In the genomic region with DNA sequence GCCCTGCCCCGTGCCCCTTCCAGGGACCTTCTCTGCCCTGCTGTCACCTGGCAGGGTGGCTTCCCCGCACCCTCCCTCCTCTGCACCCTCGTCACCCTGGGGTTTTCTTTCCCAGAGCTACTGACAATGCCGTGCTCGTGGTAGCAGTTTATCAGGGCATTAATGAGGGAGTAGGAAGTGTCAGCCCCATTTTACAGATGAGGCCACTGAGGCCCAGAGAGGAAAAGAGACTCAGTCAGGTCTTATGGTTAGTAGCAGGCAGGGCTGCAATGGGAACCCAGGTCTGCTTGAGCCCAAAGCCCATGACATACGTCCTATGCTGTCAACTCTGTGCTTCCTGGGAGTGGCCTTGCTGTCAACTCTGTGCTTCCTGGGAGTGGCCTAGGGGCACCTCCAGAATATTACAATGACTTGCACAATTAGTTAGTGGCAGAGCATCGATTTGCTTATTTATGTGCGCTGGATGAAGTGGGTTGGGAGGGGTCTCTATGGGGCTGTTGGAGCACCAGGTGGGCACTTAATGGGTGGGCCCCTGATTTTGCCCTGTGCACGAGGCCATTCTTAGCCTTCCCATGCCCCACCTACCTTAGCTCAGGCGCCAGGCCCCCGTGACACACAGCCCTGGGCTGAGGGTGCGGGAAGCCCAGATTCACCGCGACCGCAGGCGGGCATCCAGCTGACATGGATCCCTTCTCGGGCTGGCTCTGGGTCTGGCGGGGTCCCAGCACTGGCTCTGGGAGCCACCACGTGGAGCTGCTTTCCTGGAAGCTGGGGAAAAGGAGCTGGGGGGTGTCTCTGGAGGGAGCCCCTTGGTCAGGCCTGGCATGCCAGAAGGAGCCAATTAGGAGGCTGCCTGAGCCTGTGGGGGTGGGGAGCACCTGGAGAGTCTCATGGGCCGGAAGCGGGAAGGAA, we compare ENCODE assay signal across 16 cellular contexts.
"Had no signal": no experiment of that assay in that cellular context is flagged by ENCODE, and none has a peak within 500 bp of the region (broad histone marks: within the 10 kb centered on the region; RNA-seq: fewer than 3 reads in every experiment).

No MANE protein-coding gene starts in this region.

- H3K9me3 ChIP-seq: breast epithelium, heart right ventricle, tibial artery had no signal

- H3K36me3 Mint-ChIP-seq: stimulated activated effector memory CD8-positive, alpha-beta T cell treated with anti-CD3 and anti-CD28 coated beads, Interleukin-12 subunit alpha, Interleukin-12 subunit beta, amount 100 ng/mL, for 72 hours; T-cell had no signal

- H3K27ac ChIP-seq: breast epithelium, heart right ventricle, tibial artery had no signal

- ATAC-seq: effector memory CD8-positive, alpha-beta T cell; heart right ventricle; stimulated activated effector memory CD8-positive, alpha-beta T cell treated with anti-CD3 and anti-CD28 coated beads, Interleukin-12 subunit alpha, Interleukin-12 subunit beta, amount 100 ng/mL, for 72 hours; T-cell; WTC11 had no signal

- H3K4me1 ChIP-seq: breast epithelium had no signal

- DNase-seq: activated CD4-positive, alpha-beta T cell treated with anti-CD3 and anti-CD28 coated beads, Interleukin-2, amount 50 U/mL, for 1 hour; activated CD8-positive, alpha-beta memory T cell treated with anti-CD3 and anti-CD28 coated beads for 24 hours; activated naive CD4-positive, alpha-beta T cell; activated T-cell treated with anti-CD3 and anti-CD28 coated beads for 4 hours; aorta; effector memory CD8-positive, alpha-beta T cell; heart right ventricle; midbrain; T-cell; T1000; tibial artery had no signal

- H3K4me1 Mint-ChIP-seq: stimulated activated effector memory CD8-positive, alpha-beta T cell treated with anti-CD3 and anti-CD28 coated beads, Interleukin-12 subunit alpha, Interleukin-12 subunit beta, amount 100 ng/mL, for 72 hours; T-cell; WTC11 had no signal

- H3K9me3 Mint-ChIP-seq: dendritic cell treated with granulocyte-macrophage colony-stimulating factor and Interleukin-4, amounts not matched to agents 40 ng/mL and 50 ng/mL, for 4 days; effector memory CD8-positive, alpha-beta T cell; stimulated activated effector memory CD8-positive, alpha-beta T cell treated with anti-CD3 and anti-CD28 coated beads, Interleukin-12 subunit alpha, Interleukin-12 subunit beta, amount 100 ng/mL, for 72 hours; T-cell; WTC11 had no signal

- H3K27me3 ChIP-seq: breast epithelium, heart right ventricle, tibial artery had no signal

- H3K36me3 ChIP-seq: breast epithelium, tibial artery had no signal

- H3K4me3 Mint-ChIP-seq: dendritic cell treated with granulocyte-macrophage colony-stimulating factor and Interleukin-4, amounts not matched to agents 40 ng/mL and 50 ng/mL, for 4 days; effector memory CD8-positive, alpha-beta T cell; stimulated activated effector memory CD8-positive, alpha-beta T cell treated with anti-CD3 and anti-CD28 coated beads, Interleukin-12 subunit alpha, Interleukin-12 subunit beta, amount 100 ng/mL, for 72 hours; T-cell; WTC11 had no signal

- H3K27ac Mint-ChIP-seq: dendritic cell treated with granulocyte-macrophage colony-stimulating factor and Interleukin-4, amounts not matched to agents 40 ng/mL and 50 ng/mL, for 4 days; effector memory CD8-positive, alpha-beta T cell; stimulated activated effector memory CD8-positive, alpha-beta T cell treated with anti-CD3 and anti-CD28 coated beads, Interleukin-12 subunit alpha, Interleukin-12 subunit beta, amount 100 ng/mL, for 72 hours; T-cell; WTC11 had no signal

- H3K4me3 ChIP-seq: breast epithelium, heart right ventricle, lung, tibial artery had no signal
